10 cellular contexts compared by ENCODE assay signal in genomic region chr9:34653610-34654072, GRCh38. TPM values are rescaled to one million over a fixed set of nuclear protein-coding genes. Genes with fewer than 3 reads are reported as not detected.
DNase-seq lines count a peak whose midpoint lies in the region; ATAC-seq and TF ChIP-seq lines count a peak whose summit lies in the region.
"Had no signal": no experiment of that assay in that cellular context is flagged by ENCODE, and none has a peak within 500 bp of the region (broad histone marks: within the 10 kb centered on the region; RNA-seq: fewer than 3 reads in every experiment).

No MANE protein-coding gene starts in this region.

- no peaks in the 10 kb centered on the region for H3K79me2 ChIP-seq in mammary epithelial cell (ENCODE audit: insufficient read depth, low read length)

- POLR2A ChIA-PET in CD4-positive, alpha-beta memory T cell (lab: Charles Lee; ENCODE audit: partially characterized antibody) = interaction anchor here (1.0 to 22.1 kb wide), 3 partner anchors 6 to 33 kb away, joined by 4 to 484 read pairs (median 484); partner anchors contain the start of genes CCL27, DCTN3, GALT and IL11RA

- peak; percentile 54 for ATAC-seq in SK-N-SH treated with all-trans-retinoic acid at 6 μM for 48 hours
- no peak for ATAC-seq in gastrocnemius medialis

- no peak overlapping the region for H3K4me2 ChIP-seq in mammary epithelial cell (ENCODE audit: insufficient read depth, low read depth, low read length)

- BruUV-seq in mammary epithelial cell (replicated peaks; lab: Mats Ljungman, UMichigan) = no TSS peak

- DNase-seq in CD4-positive, alpha-beta memory T cell = no peak
- DNase-seq in left ventricle myocardium inferior = no peak
- no peak for DNase-seq in gastrocnemius medialis
- no peak for DNase-seq in erythroblast (lab: John Stamatoyannopoulos, UW)
- no peak for DNase-seq in mammary epithelial cell
- DNase-seq in activated T-cell treated with anti-CD3 and anti-CD28 coated beads, Interleukin-2, amount 50 U/mL, for 48 hours = no peak
- no peak for DNase-seq in HCEC 1CT
- DNase-seq: RPMI8226 had no signal

- intact Hi-C loops in CD4-positive, alpha-beta memory T cell (cut with micrococcal nuclease) = no loop called here
- intact Hi-C loops in left ventricle myocardium inferior (cut with micrococcal nuclease) = no loop called here
- intact Hi-C loops in gastrocnemius medialis (cut with DNase I; ENCODE audit: low total_unique reads) = loop anchor here (5.0 kb wide), 1 partner anchor 334 kb away; the partner anchor contains the start of gene DNAJB5
- intact Hi-C loops in mammary epithelial cell (cut with micrococcal nuclease) = no loop called here

- no peaks in the 10 kb centered on the region for H4K20me1 ChIP-seq in mammary epithelial cell (ENCODE audit: insufficient read depth, low read length)

- peak overlapping the region in 4 of 7 donors; percentile 70 to 76 (median 74) for H3K27ac Mint-ChIP-seq in CD4-positive, alpha-beta memory T cell

- H3K4me1 Mint-ChIP-seq in CD4-positive, alpha-beta memory T cell = peaks cover 26 to 49% (median 31%) of the 10 kb centered on the region in 4 donors

- TF ChIP-seq POLR2A in gastrocnemius medialis (IDR thresholded peaks at IDR 0.05) = no peak
- TF ChIP-seq POLR2A in erythroblast (IDR thresholded peaks at IDR 0.05; ENCODE audit: low read length) = no peak

- no peaks in the 10 kb centered on the region for H3K27me3 ChIP-seq in CD4-positive, alpha-beta memory T cell (ENCODE audit: insufficient read depth, low read length)
- no peaks in the 10 kb centered on the region for H3K27me3 ChIP-seq in left ventricle myocardium inferior (ENCODE audit: low read depth)
- no peaks in the 10 kb centered on the region for H3K27me3 ChIP-seq in gastrocnemius medialis
- H3K27me3 ChIP-seq in mammary epithelial cell (ENCODE audit: insufficient read depth, low read length) = no peaks in the 10 kb centered on the region

- H3K36me3 Mint-ChIP-seq in CD4-positive, alpha-beta memory T cell = peaks cover 25 to 36% of the 10 kb centered on the region in 2 donors

- H3K9ac ChIP-seq in mammary epithelial cell (ENCODE audit: insufficient read depth, low read length) = no peak overlapping the region

- TF ChIP-seq CTCF in left ventricle myocardium inferior (IDR thresholded peaks at IDR 0.05; ENCODE audit: borderline replicate concordance) (no peak), gastrocnemius medialis (IDR thresholded peaks at IDR 0.05 in 4 of 5, conservative IDR thresholded peaks at IDR 0.05 in 1 of 5) (no peak), mammary epithelial cell (conservative IDR thresholded peaks at IDR 0.05 in 1 of 2, IDR thresholded peaks at IDR 0.05 in 1 of 2; ENCODE audit: extremely low read depth in 1 of 2, insufficient read depth in 1 of 2, low read depth in 1 of 2, low read length in 2 of 2) (no peak)

- H3K27ac ChIP-seq in CD4-positive, alpha-beta memory T cell (ENCODE audit: low read depth, low read length) = no peak overlapping the region
- H3K27ac ChIP-seq in left ventricle myocardium inferior (replicated peaks) (peak overlapping the region; percentile 93), gastrocnemius medialis (peak overlapping the region; percentile 88 to 91 (median 89)), mammary epithelial cell (ENCODE audit: insufficient read depth, low read depth, low read length) (no peak overlapping the region)

- CTCF ChIA-PET in CD4-positive, alpha-beta memory T cell (lab: Charles Lee; ENCODE audit: partially characterized antibody) = interaction anchor here (1.4 kb wide), 1 partner anchor 10 kb away, joined by 3 read pairs; no protein-coding TSS in a partner anchor
- CTCF ChIA-PET in mammary epithelial cell (lab: Charles Lee; ENCODE audit: low non-redundant PET) = no interaction called here

- H3K4me3 ChIP-seq in CD4-positive, alpha-beta memory T cell (ENCODE audit: low read length in 2 of 2) = no peak overlapping the region
- H3K4me3 ChIP-seq in left ventricle myocardium inferior = peak overlapping the region; percentile 72
- H3K4me3 ChIP-seq in gastrocnemius medialis = no peak overlapping the region
- no peak overlapping the region for H3K4me3 ChIP-seq in mammary epithelial cell (replicated peaks in 1 of 3; ENCODE audit: insufficient read depth in 1 of 3, low read depth in 2 of 3, low read length in 3 of 3)

- peaks cover 30% of the 10 kb centered on the region for H3K36me3 ChIP-seq in CD4-positive, alpha-beta memory T cell (ENCODE audit: insufficient read depth, low read length)
- H3K36me3 ChIP-seq in left ventricle myocardium inferior = peaks cover 22% of the 10 kb centered on the region
- peaks cover 0 to 13% of the 10 kb centered on the region in 2 donors for H3K36me3 ChIP-seq in gastrocnemius medialis
- H3K36me3 ChIP-seq in mammary epithelial cell (ENCODE audit: insufficient read depth, low read length) = peaks cover 3% of the 10 kb centered on the region

- in situ Hi-C loops in gastrocnemius medialis (cut with MboI; ENCODE audit: low sequenced_read_pairs in 4 of 4) (loop anchor here in 1 of 4 donors (25.0 kb wide), 1 partner anchor 434 kb away; the partner anchor contains the start of genes FANCG and PIGO), mammary epithelial cell (cut with MboI; ENCODE audit: low sequenced_read_pairs in 2 of 2) (no loop called here)

- H3K9me3 ChIP-seq in CD4-positive, alpha-beta memory T cell (ENCODE audit: control insufficient read depth in 1 of 2, low read length in 2 of 2) = no peaks in the 10 kb centered on the region
- H3K9me3 ChIP-seq in left ventricle myocardium inferior (replicated peaks) (no peaks in the 10 kb centered on the region), gastrocnemius medialis (no peaks in the 10 kb centered on the region), mammary epithelial cell (replicated peaks; ENCODE audit: insufficient read depth, low read length) (no peaks in the 10 kb centered on the region)

- H3K9me3 Mint-ChIP-seq in CD4-positive, alpha-beta memory T cell = no peaks in the 10 kb centered on the region

- no peaks in the 10 kb centered on the region for H3K27me3 Mint-ChIP-seq in CD4-positive, alpha-beta memory T cell

- WGBS in mammary epithelial cell (ENCODE audit: low coverage, missing lambda C conversion rate) = no CpG with 5 or more reads among the region's 4 CpGs

- no peak overlapping the region for H3K4me3 Mint-ChIP-seq in CD4-positive, alpha-beta memory T cell

- H3K4me1 ChIP-seq in CD4-positive, alpha-beta memory T cell (ENCODE audit: insufficient read depth, low read length) = peaks cover 29% of the 10 kb centered on the region
- H3K4me1 ChIP-seq in left ventricle myocardium inferior = peaks cover 69% of the 10 kb centered on the region
- H3K4me1 ChIP-seq in gastrocnemius medialis = peaks cover 35 to 41% of the 10 kb centered on the region in 2 donors
- peaks cover 12% of the 10 kb centered on the region for H3K4me1 ChIP-seq in mammary epithelial cell (ENCODE audit: insufficient read depth, low read length)

- dilution Hi-C loops in mammary epithelial cell (cut with HindIII; ENCODE audit: low sequenced_read_pairs) = no loop called here

- no peak overlapping the region for H2AFZ ChIP-seq in mammary epithelial cell (ENCODE audit: low read depth, low read length)

TF ChIP-seq in SK-N-SH treated with all-trans-retinoic acid at 6 μM for 48 hours, 23 proteins besides CTCF, POLR2A, EP300 and RAD21 (continues in another document):
- TF ChIP-seq PATZ1 (CRISPR knock-in tag; IDR thresholded peaks at IDR 0.05; ENCODE audit: borderline replicate concordance) = no peak
- TF ChIP-seq ZC3H10 (CRISPR knock-in tag; IDR thresholded peaks at IDR 0.05) = no peak
- no peak for TF ChIP-seq ZNF70 (CRISPR knock-in tag; IDR thresholded peaks at IDR 0.05)

RNA-seq across cellular contexts. Expression of gene IL11RA, which starts 1.7 kb away (rescaled TPM):
- 100 to 1,000 TPM; 204 to 209 TPM for total RNA-seq in CD4-positive, alpha-beta memory T cell
- 10 to 100 TPM; 13.6 to 18.4 TPM for polyA plus RNA-seq in CD4-positive, alpha-beta memory T cell
- total RNA-seq in left ventricle myocardium inferior (56.5 TPM), gastrocnemius medialis (10 to 100 TPM in 2 of 4 donors, 1 to 10 TPM in 2; 3.3 to 15.3 (median 11.6) TPM), mammary epithelial cell (1 to 10 TPM; 4.9 to 6.0 TPM)
- polyA plus RNA-seq in mammary epithelial cell = 3.2 TPM
- 1.1 TPM for polyA minus RNA-seq in mammary epithelial cell

RNA-seq across cellular contexts. Expression of gene GALT, which starts 7.2 kb away (rescaled TPM):
- 100 to 1,000 TPM; 251 to 261 TPM for total RNA-seq in CD4-positive, alpha-beta memory T cell
- 10 to 100 TPM; 81.9 to 82.9 TPM for polyA plus RNA-seq in CD4-positive, alpha-beta memory T cell
- total RNA-seq in left ventricle myocardium inferior (51.5 TPM), gastrocnemius medialis (10 to 100 TPM in 3 of 4 donors, 1 to 10 TPM in 1; 8.1 to 23.6 (median 20.0) TPM), mammary epithelial cell (10 to 100 TPM; 29.5 to 30.2 TPM)
- 25.8 TPM for polyA plus RNA-seq in mammary epithelial cell
- 8.0 TPM for polyA minus RNA-seq in mammary epithelial cell

RNA-seq across cellular contexts. Expression of gene CCL27, which starts 8.8 kb away (rescaled TPM):
- not detected for total RNA-seq in CD4-positive, alpha-beta memory T cell
- under 1 TPM in 1 of 2 donors, not detected in 1; 0.59 TPM for polyA plus RNA-seq in CD4-positive, alpha-beta memory T cell
- 0.41 TPM for total RNA-seq in left ventricle myocardium inferior
- total RNA-seq in gastrocnemius medialis = 1 to 10 TPM in 1 of 4 donors, not detected in 3; 1.7 TPM
- under 1 TPM in 1 of 2 donors, not detected in 1; 0.80 TPM for total RNA-seq in mammary epithelial cell
- polyA plus RNA-seq in mammary epithelial cell = not detected
- polyA minus RNA-seq in mammary epithelial cell = not detected
- total RNA-seq: M059J had no signal

RNA-seq across cellular contexts. Expression of gene SIGMAR1, which starts 16.1 kb away (rescaled TPM):
- total RNA-seq in CD4-positive, alpha-beta memory T cell = 10 to 100 TPM; 56.1 to 59.5 TPM
- polyA plus RNA-seq in CD4-positive, alpha-beta memory T cell = 100 to 1,000 TPM; 126 to 193 TPM
- total RNA-seq in left ventricle myocardium inferior = 20.0 TPM
- total RNA-seq in gastrocnemius medialis = 10 to 100 TPM; 18.9 to 35.7 (median 27.4) TPM
- 100 to 1,000 TPM in 1 of 2 donors, 10 to 100 TPM in 1; 83.0 to 131 TPM for total RNA-seq in mammary epithelial cell
- polyA plus RNA-seq in mammary epithelial cell = 165 TPM
- polyA minus RNA-seq in mammary epithelial cell = 139 TPM

RNA-seq across cellular contexts. Expression of gene ARID3C, which starts 24.8 kb away (rescaled TPM):
- total RNA-seq in CD4-positive, alpha-beta memory T cell = not detected
- polyA plus RNA-seq in CD4-positive, alpha-beta memory T cell = not detected
- not detected for total RNA-seq in left ventricle myocardium inferior
- not detected for total RNA-seq in gastrocnemius medialis
- total RNA-seq in mammary epithelial cell = under 1 TPM in 1 of 2 donors, not detected in 1; 0.17 TPM
- not detected for polyA plus RNA-seq in mammary epithelial cell
- polyA minus RNA-seq in mammary epithelial cell = not detected
- total RNA-seq: M059J had no signal

Comparison
In these comparisons a context has a peak if more than half of its experiments do, and no peak if none do; other contexts are left out.
1. H3K27ac ChIP-seq: peak in left ventricle myocardium inferior (single experiment) and gastrocnemius medialis (4 of 4); none in CD4-positive, alpha-beta memory T cell (single experiment) and mammary epithelial cell (single experiment).